ENCODE assay signal across 8 cellular contexts in genomic region chr17:10697092-10698081, GRCh38. TPM values are rescaled to one million over a fixed set of nuclear protein-coding genes. Genes with fewer than 3 reads are reported as not detected.
DNase-seq lines count a peak whose midpoint lies in the region; ATAC-seq, FAIRE-seq and TF ChIP-seq lines count a peak whose summit lies in the region.

Gene ADPRM (plus strand): TSS chr17:10697594. CDS start chr17:10704927, 7,333 bp downstream.
Gene SCO1 (minus strand): TSS chr17:10697533. CDS start chr17:10697507, 26 bp downstream.

- peak; percentile 77 for FAIRE-seq in keratinocyte (lab: Jason Lieb, UNC)

- peaks cover 8 to 13% of the 10 kb centered on the region in 2 experiments for H3K36me3 ChIP-seq in keratinocyte (ENCODE audit: control insufficient read depth in 2 of 2, extremely low read depth in 1 of 2, insufficient read depth in 2 of 2, low read length in 2 of 2)

- peak; percentile 36 to 50 (median 47) for TF ChIP-seq CTCF in keratinocyte (optimal IDR thresholded peaks at IDR 0.05 in 1 of 3, IDR thresholded peaks at IDR 0.05 in 1 of 3, conservative IDR thresholded peaks at IDR 0.05 in 1 of 3; ENCODE audit: extremely low read depth in 1 of 3, insufficient read depth in 2 of 3, low read length in 3 of 3)

- no peaks in the 10 kb centered on the region for H3K27me3 ChIP-seq in keratinocyte (ENCODE audit: control insufficient read depth, extremely low read depth, insufficient read depth, low read length)

- no peaks in the 10 kb centered on the region for H3K9me3 ChIP-seq in keratinocyte (ENCODE audit: control insufficient read depth, low read depth, low read length)

- peak within 1 kb of the TSS; percentile 86 for H3K27ac ChIP-seq in keratinocyte (ENCODE audit: control insufficient read depth, insufficient read depth, low read length)

- dilution Hi-C loops in keratinocyte (cut with MboI; ENCODE audit: extremely low pct_ligation_motif_present, low sequenced_read_pairs): no loop called here

- H4K20me1 ChIP-seq in keratinocyte (ENCODE audit: control insufficient read depth, extremely low read depth, insufficient read depth, low read length): no peaks in the 10 kb centered on the region

- H3K4me3 ChIP-seq in keratinocyte (ENCODE audit: control insufficient read depth in 2 of 3, extremely low read depth in 1 of 3, insufficient read depth in 2 of 3, low read depth in 1 of 3, low read length in 3 of 3): peak within 1 kb of the TSS; percentile 84 to 95 (median 90)

- peak within 1 kb of the TSS; percentile 90 for H3K9ac ChIP-seq in keratinocyte (ENCODE audit: control insufficient read depth, extremely low read depth, insufficient read depth, low read length)

- peak; percentile 55 to 64 for DNase-seq in AML-193 (lab: John Stamatoyannopoulos, UW)
- DNase-seq in NCI-H446 treated with DMSO at 0.1 percent for 48 hours (lab: John Stamatoyannopoulos, UW): peak; percentile 62
- peak; percentile 89 for DNase-seq in activated CD4-positive, CD25-positive, alpha-beta regulatory T cell treated with anti-CD3 and anti-CD28 coated beads, Interleukin-2, amount 50 U/mL, for 72 hours
- DNase-seq in cerebellum (ENCODE audit: low spot score): peak; percentile 91
- DNase-seq in keratinocyte (ENCODE audit: low read depth, low spot score): peak; percentile 40
- DNase-seq in stimulated activated CD4-positive, alpha-beta T cell treated with anti-CD3 and anti-CD28 coated beads, Interleukin-15, amount 100 ng/mL, for 1 hour (ENCODE audit: low read depth in 1 of 2, low spot score in 1 of 2): peak; percentile 74 to 83

- peak within 1 kb of the TSS; percentile 95 for H3K4me2 ChIP-seq in keratinocyte (ENCODE audit: control insufficient read depth, extremely low read depth, insufficient read depth, low read depth, low read length)

- peaks cover 17% of the 10 kb centered on the region for H3K4me1 ChIP-seq in keratinocyte (ENCODE audit: control insufficient read depth, extremely low read depth, insufficient read depth, low read length)

- peaks cover 66% of the 10 kb centered on the region for H3K79me2 ChIP-seq in keratinocyte (ENCODE audit: control insufficient read depth, insufficient read depth, low read length)

- ATAC-seq in GM19025 (IDR thresholded peaks at IDR 0.05; ENCODE audit: low read depth, unreplicated experiment) (peak; percentile 92), HG03342 (IDR thresholded peaks at IDR 0.05; ENCODE audit: unreplicated experiment) (peak; percentile 91)

- H3K9me1 ChIP-seq in keratinocyte (ENCODE audit: control insufficient read depth, extremely low read depth, insufficient read depth, low read length): no peaks in the 10 kb centered on the region

- peak within 1 kb of the TSS; percentile 84 for H2AFZ ChIP-seq in keratinocyte (ENCODE audit: control insufficient read depth, low read length)

RNA-seq across cellular contexts. Expression of gene ADPRM, which starts in this region (rescaled TPM):
- total RNA-seq in cerebellum: 19.6 TPM
- 9.9 to 15.0 TPM (median 14.2 TPM) in 3 replicates for polyA plus RNA-seq in keratinocyte
- 4.9 TPM for polyA plus RNA-seq in keratinocyte (2011; ENCODE audit: low read depth)
- 11.2 and 21.1 TPM in 2 replicates for polyA plus RNA-seq in keratinocyte (2011; cell fraction: cytosol; rRNA removed)
- 10.7 and 10.9 TPM in 2 replicates for polyA plus RNA-seq in keratinocyte (2011; cell fraction: nucleus; rRNA removed)
- polyA plus RNA-seq in keratinocyte (2012; ENCODE audit: low replicate concordance): 7.5 and 11.7 TPM in 2 replicates
- polyA minus RNA-seq in keratinocyte: 2.5 to 14.6 TPM (median 12.0 TPM) in 3 replicates
- polyA minus RNA-seq in keratinocyte (2011; cell fraction: cytosol; rRNA and poly(A)+ RNA removed): 4.2 TPM
- polyA minus RNA-seq in keratinocyte (2011; cell fraction: nucleus; rRNA and poly(A)+ RNA removed): 2.3 and 5.4 TPM in 2 replicates

RNA-seq across cellular contexts. Expression of gene SCO1, which starts in this region (rescaled TPM):
- total RNA-seq in cerebellum: 13.9 TPM
- 20.8 to 28.3 TPM (median 22.8 TPM) in 3 replicates for polyA plus RNA-seq in keratinocyte
- polyA plus RNA-seq in keratinocyte (2011; ENCODE audit: low read depth): 22.7 TPM
- polyA plus RNA-seq in keratinocyte (2011; cell fraction: cytosol; rRNA removed): 18.2 and 21.1 TPM in 2 replicates
- 25.8 and 26.3 TPM in 2 replicates for polyA plus RNA-seq in keratinocyte (2011; cell fraction: nucleus; rRNA removed)
- 16.2 and 24.4 TPM in 2 replicates for polyA plus RNA-seq in keratinocyte (2012; ENCODE audit: low replicate concordance)
- 5.3 to 15.1 TPM (median 12.4 TPM) in 3 replicates for polyA minus RNA-seq in keratinocyte
- polyA minus RNA-seq in keratinocyte (2011; cell fraction: cytosol; rRNA and poly(A)+ RNA removed): 12.9 TPM
- 31.5 and 39.1 TPM in 2 replicates for polyA minus RNA-seq in keratinocyte (2011; cell fraction: nucleus; rRNA and poly(A)+ RNA removed)

Comparison
In these comparisons a context has a peak if more than half of its experiments do, and no peak if none do; other contexts are left out.
1. Peak in every context shown above with its lines: DNase-seq, ATAC-seq, H3K4me3 ChIP-seq and H3K27ac ChIP-seq.
2. DNase-seq: peak in every context shown above with its lines; median percentile 91 in cerebellum; 89 in activated CD4-positive, CD25-positive, alpha-beta regulatory T cell treated with anti-CD3 and anti-CD28 coated beads, Interleukin-2, amount 50 U/mL, for 72 hours; 78 in stimulated activated CD4-positive, alpha-beta T cell treated with anti-CD3 and anti-CD28 coated beads, Interleukin-15, amount 100 ng/mL, for 1 hour; 62 in NCI-H446 treated with DMSO at 0.1 percent for 48 hours; 60 in AML-193; 40 in keratinocyte.